ENCODE assay signal across 8 cellular contexts in the genomic region with DNA sequence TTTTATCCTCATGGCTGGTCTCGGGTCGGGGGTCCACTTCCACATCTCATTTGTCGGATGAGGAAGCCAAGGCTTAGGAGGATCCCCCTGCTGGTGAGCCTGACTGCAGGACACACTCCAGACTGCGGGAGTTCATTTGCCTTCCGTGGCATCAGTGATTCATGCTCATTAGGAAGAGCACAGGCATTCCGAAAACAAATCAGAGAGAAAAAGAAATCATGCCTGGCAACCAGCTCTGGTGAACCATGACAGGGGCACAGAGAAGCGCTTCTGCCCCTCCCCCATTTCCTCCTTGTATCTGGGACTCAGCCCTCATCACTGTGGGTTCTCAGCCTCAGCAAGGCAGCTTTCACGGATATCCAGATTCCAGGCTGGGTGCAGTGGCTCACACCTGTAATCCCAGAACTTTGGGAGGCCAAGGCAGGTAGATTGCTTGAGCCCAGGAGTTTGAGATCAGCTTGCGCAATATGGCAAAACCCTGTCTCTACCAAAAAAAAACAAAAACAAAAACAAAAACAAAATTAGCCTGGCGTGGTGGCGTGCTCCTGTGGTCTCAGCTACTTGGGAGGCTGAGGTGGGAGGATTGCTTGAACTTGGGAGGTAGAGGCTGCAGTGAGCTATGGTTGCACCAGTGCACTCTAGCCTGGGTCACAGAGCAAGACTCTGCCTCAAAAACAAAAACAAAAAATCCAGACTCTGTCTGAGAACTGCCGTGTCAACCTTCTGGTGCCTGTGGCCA. TPM values are rescaled to one million over a fixed set of nuclear protein-coding genes. Genes with fewer than 3 reads are reported as not detected.
DNase-seq lines count a peak whose midpoint lies in the region; ATAC-seq and TF ChIP-seq lines count a peak whose summit lies in the region.

No MANE protein-coding gene starts in this region.

- H3K27me3 ChIP-seq in uterus, result no peaks in the 10 kb centered on the region

- H3K4me3 Mint-ChIP-seq in activated CD8-positive, alpha-beta memory T cell treated with anti-CD3 and anti-CD28 coated beads, Interleukin-2, amount 10 ng/mL, durations not matched to agents 7 days and 5 days, result no peak overlapping the region

- no peaks in the 10 kb centered on the region for H3K36me3 Mint-ChIP-seq in activated CD8-positive, alpha-beta memory T cell treated with anti-CD3 and anti-CD28 coated beads, Interleukin-2, amount 10 ng/mL, durations not matched to agents 7 days and 5 days

- ATAC-seq in GM18868 (IDR thresholded peaks at IDR 0.05; ENCODE audit: unreplicated experiment) (peak; percentile 43), omental fat pad (ENCODE audit: low FRiP score) (peak; percentile 49), HG03520 (IDR thresholded peaks at IDR 0.05; ENCODE audit: unreplicated experiment) (no peak), GM21367 (IDR thresholded peaks at IDR 0.05; ENCODE audit: unreplicated experiment) (no peak)
- peak; percentile 11 for ATAC-seq in activated CD8-positive, alpha-beta memory T cell treated with anti-CD3 and anti-CD28 coated beads, Interleukin-2, amount 10 ng/mL, durations not matched to agents 7 days and 5 days

- DNase-seq in activated CD8-positive, alpha-beta memory T cell treated with anti-CD3 and anti-CD28 coated beads, Interleukin-2, amount 10 ng/mL, durations not matched to agents 7 days and 5 days, result peak; percentile 67
- peak; percentile 95 for DNase-seq in epithelial cell of esophagus (ENCODE audit: low read depth)
- DNase-seq in omental fat pad (ENCODE audit: low spot score), result no peak
- DNase-seq in uterus, result peak; percentile 38 to 75

- no peak for TF ChIP-seq POLR2A in uterus (IDR thresholded peaks at IDR 0.05)

- TF ChIP-seq RAD21 in Ishikawa (IDR thresholded peaks at IDR 0.05; ENCODE audit: low read depth), result no peak

- CTCF ChIA-PET in activated CD8-positive, alpha-beta memory T cell treated with anti-CD3 and anti-CD28 coated beads, Interleukin-2, amount 10 ng/mL, durations not matched to agents 7 days and 5 days (lab: Charles Lee), result interaction anchor here (0.6 to 4.3 kb wide), 10 partner anchors 9 to 128 kb away, joined by 3 to 24 read pairs (median 3); partner anchors contain the start of genes IRAK2 and SEC13

- no peak for TF ChIP-seq EP300 in Ishikawa (IDR thresholded peaks at IDR 0.05; ENCODE audit: borderline replicate concordance)

- H3K27me3 Mint-ChIP-seq in activated CD8-positive, alpha-beta memory T cell treated with anti-CD3 and anti-CD28 coated beads, Interleukin-2, amount 10 ng/mL, durations not matched to agents 7 days and 5 days, result no peaks in the 10 kb centered on the region

- peaks cover 79% of the 10 kb centered on the region for H3K4me1 Mint-ChIP-seq in activated CD8-positive, alpha-beta memory T cell treated with anti-CD3 and anti-CD28 coated beads, Interleukin-2, amount 10 ng/mL, durations not matched to agents 7 days and 5 days

- peak overlapping the region; percentile 98 for H3K27ac Mint-ChIP-seq in activated CD8-positive, alpha-beta memory T cell treated with anti-CD3 and anti-CD28 coated beads, Interleukin-2, amount 10 ng/mL, durations not matched to agents 7 days and 5 days

- no peaks in the 10 kb centered on the region for H3K36me3 ChIP-seq in uterus

- peak; percentile 69 for TF ChIP-seq CTCF in epithelial cell of esophagus (IDR thresholded peaks at IDR 0.05; ENCODE audit: insufficient read depth, low read depth, low read length, missing control alignments)
- no peak for TF ChIP-seq CTCF in omental fat pad (IDR thresholded peaks at IDR 0.05)
- peak in 3 of 4 experiments; percentile 12 to 49 (median 37) for TF ChIP-seq CTCF in uterus (IDR thresholded peaks at IDR 0.05)

- no peaks in the 10 kb centered on the region for H3K9me3 ChIP-seq in uterus

- H3K27ac ChIP-seq in uterus, result peak overlapping the region; percentile 77 to 83

- H3K9me3 Mint-ChIP-seq in activated CD8-positive, alpha-beta memory T cell treated with anti-CD3 and anti-CD28 coated beads, Interleukin-2, amount 10 ng/mL, durations not matched to agents 7 days and 5 days (ENCODE audit: low read depth), result no peaks in the 10 kb centered on the region

- H3K4me3 ChIP-seq in epithelial cell of esophagus (ENCODE audit: low read length) (no peak overlapping the region), uterus (no peak overlapping the region)

- intact Hi-C loops in uterus (cut with DNase I; ENCODE audit: low total_unique reads), result no loop called here

- H3K4me1 ChIP-seq in uterus, result peaks cover 20 to 28% of the 10 kb centered on the region in 2 donors

TF ChIP-seq in Ishikawa, 13 proteins besides CTCF, POLR2A, EP300 and RAD21:
- no peak for TF ChIP-seq TCF12 (IDR thresholded peaks at IDR 0.05; ENCODE audit: low read depth)
- peak; percentile 76 for TF ChIP-seq CEBPB (IDR thresholded peaks at IDR 0.05)
TF ChIP-seq in Ishikawa: peak in this region for 1.

RNA-seq across cellular contexts. Expression of gene IRAK2, which starts 28.4 kb away (rescaled TPM):
- total RNA-seq in activated CD8-positive, alpha-beta memory T cell treated with anti-CD3 and anti-CD28 coated beads, Interleukin-2, amount 10 ng/mL, durations not matched to agents 7 days and 5 days, result 1 to 10 TPM; 3.0 to 9.1 TPM
- total RNA-seq in omental fat pad, result 10 to 100 TPM in 1 of 4 donors, 1 to 10 TPM in 3; 6.1 to 23.8 (median 7.6) TPM
- total RNA-seq in uterus, result 1 to 10 TPM in 3 of 4 donors, under 1 TPM in 1; 0.29 to 8.7 (median 3.7) TPM

RNA-seq across cellular contexts. Expression of gene VHL, which starts 51.5 kb away (rescaled TPM):
- total RNA-seq in activated CD8-positive, alpha-beta memory T cell treated with anti-CD3 and anti-CD28 coated beads, Interleukin-2, amount 10 ng/mL, durations not matched to agents 7 days and 5 days, result 10 to 100 TPM; 68.2 to 75.7 TPM
- total RNA-seq in omental fat pad, result 10 to 100 TPM; 27.4 to 39.3 (median 35.2) TPM
- 10 to 100 TPM; 14.6 to 73.7 (median 33.3) TPM for total RNA-seq in uterus

RNA-seq across cellular contexts. Expression of gene TATDN2, which starts 55.1 kb away (rescaled TPM):
- 10 to 100 TPM; 60.2 to 67.1 TPM for total RNA-seq in activated CD8-positive, alpha-beta memory T cell treated with anti-CD3 and anti-CD28 coated beads, Interleukin-2, amount 10 ng/mL, durations not matched to agents 7 days and 5 days
- total RNA-seq in omental fat pad, result 10 to 100 TPM; 15.1 to 28.7 (median 20.6) TPM
- 10 to 100 TPM; 15.9 to 55.7 (median 26.7) TPM for total RNA-seq in uterus

Comparison
In these comparisons a context has a peak if more than half of its experiments do, and no peak if none do; other contexts are left out.
1. ATAC-seq: peak in GM18868 (single experiment), activated CD8-positive, alpha-beta memory T cell treated with anti-CD3 and anti-CD28 coated beads, Interleukin-2, amount 10 ng/mL, durations not matched to agents 7 days and 5 days (single experiment) and omental fat pad (single experiment); none in HG03520 (single experiment) and GM21367 (single experiment).
2. CTCF ChIP-seq: peak in epithelial cell of esophagus (single experiment) and uterus (3 of 4); none in omental fat pad (0 of 3).